ENCODE assay signal across 18 cellular contexts in genomic region chr3:148074057-148074456, GRCh38.
DNase-seq lines count a peak whose midpoint lies in the region; TF ChIP-seq lines count a peak whose summit lies in the region.
"Had no signal": no experiment of that assay in that cellular context is flagged by ENCODE, and none has a peak within 500 bp of the region (broad histone marks: within the 10 kb centered on the region; RNA-seq: fewer than 3 reads in every experiment).

No MANE protein-coding gene starts in this region.

- H3K9me3 Mint-ChIP-seq in neural progenitor cell: no peaks in the 10 kb centered on the region
- H3K9me3 Mint-ChIP-seq in CD4-positive, alpha-beta memory T cell: peaks cover 0 to 3% (median 0%) of the 10 kb centered on the region in 8 donors
- H3K9me3 Mint-ChIP-seq: CD14-positive monocyte, H9 had no signal

- H3K79me2 ChIP-seq in GM23248 (ENCODE audit: insufficient read depth) (no peaks in the 10 kb centered on the region), OCI-LY1 (ENCODE audit: insufficient read depth, low read length) (no peaks in the 10 kb centered on the region), neural progenitor cell (ENCODE audit: low read depth) (no peaks in the 10 kb centered on the region)

- no peaks in the 10 kb centered on the region for H3K27me3 Mint-ChIP-seq in neural progenitor cell (ENCODE audit: insufficient read depth, low read depth)
- no peaks in the 10 kb centered on the region for H3K27me3 Mint-ChIP-seq in CD4-positive, alpha-beta memory T cell

- TF ChIP-seq CTCF in OCI-LY1 (IDR thresholded peaks at IDR 0.05; ENCODE audit: low read length) (no peak), neural progenitor cell (IDR thresholded peaks at IDR 0.05) (no peak)

- H3K27me3 ChIP-seq in GM23248 (replicated peaks; ENCODE audit: insufficient read depth) (no peaks in the 10 kb centered on the region), OCI-LY1 (ENCODE audit: insufficient read depth, low read length) (no peaks in the 10 kb centered on the region), neural progenitor cell (no peaks in the 10 kb centered on the region)
- no peaks in the 10 kb centered on the region for H3K27me3 ChIP-seq in CD4-positive, alpha-beta memory T cell (ENCODE audit: insufficient read depth, low read length)
- H3K27me3 ChIP-seq: BLaER1 had no signal

- H4K20me1 ChIP-seq in GM23248 (ENCODE audit: insufficient read depth) (no peaks in the 10 kb centered on the region), OCI-LY1 (ENCODE audit: insufficient read depth, low read length) (no peaks in the 10 kb centered on the region), neural progenitor cell (ENCODE audit: low read depth) (no peaks in the 10 kb centered on the region)
- H4K20me1 ChIP-seq: BLaER1 had no signal

- peak overlapping the region; percentile 11 for H3K27ac Mint-ChIP-seq in neural progenitor cell
- H3K27ac Mint-ChIP-seq in CD4-positive, alpha-beta memory T cell: no peak overlapping the region
- H3K27ac Mint-ChIP-seq: CD14-positive monocyte; CD8-positive, alpha-beta T cell; H9 had no signal

- peaks cover 14% of the 10 kb centered on the region for H3K4me1 ChIP-seq in GM23248 (ENCODE audit: insufficient read depth)
- H3K4me1 ChIP-seq in OCI-LY1 (ENCODE audit: insufficient read depth, low read length, severe bottlenecking): peaks cover 16% of the 10 kb centered on the region
- H3K4me1 ChIP-seq in neural progenitor cell: peaks cover 12% of the 10 kb centered on the region
- no peaks in the 10 kb centered on the region for H3K4me1 ChIP-seq in CD4-positive, alpha-beta memory T cell (ENCODE audit: insufficient read depth, low read length)

- POLR2A ChIA-PET in CD4-positive, alpha-beta memory T cell (lab: Charles Lee; ENCODE audit: partially characterized antibody): no interaction called here

- H3K36me3 ChIP-seq in GM23248 (ENCODE audit: low read depth) (no peaks in the 10 kb centered on the region), OCI-LY1 (ENCODE audit: insufficient read depth, low read length) (no peaks in the 10 kb centered on the region), neural progenitor cell (no peaks in the 10 kb centered on the region)
- no peaks in the 10 kb centered on the region for H3K36me3 ChIP-seq in CD4-positive, alpha-beta memory T cell (ENCODE audit: insufficient read depth, low read length)
- H3K36me3 ChIP-seq: BLaER1 had no signal

- WGBS in GM23248 (ENCODE audit: low coverage in 1 of 2, low lambda C conversion rate in 2 of 2, missing lambda C conversion rate in 2 of 2), 2 experiments: 87% methylated on average over 2 of the region's 2 CpGs

- H3K27ac ChIP-seq in GM23248 (no peak overlapping the region), OCI-LY1 (ENCODE audit: low read depth, low read length, poor library complexity, severe bottlenecking) (no peak overlapping the region), neural progenitor cell (no peak overlapping the region)
- H3K27ac ChIP-seq in CD4-positive, alpha-beta memory T cell (ENCODE audit: low read depth, low read length): no peak overlapping the region
- H3K27ac ChIP-seq: BLaER1 had no signal

- CTCF ChIA-PET in CD4-positive, alpha-beta memory T cell (lab: Charles Lee; ENCODE audit: partially characterized antibody): interaction anchor here (0.6 kb wide), 1 partner anchor 15 kb away, joined by 3 read pairs; no protein-coding TSS in a partner anchor

- H3K36me3 Mint-ChIP-seq in neural progenitor cell: peaks cover 6% of the 10 kb centered on the region
- no peaks in the 10 kb centered on the region for H3K36me3 Mint-ChIP-seq in CD4-positive, alpha-beta memory T cell
- H3K36me3 Mint-ChIP-seq: CD14-positive monocyte; CD8-positive, alpha-beta T cell had no signal

- DNase-seq in GM23248 (no peak), cerebellar cortex (ENCODE audit: low spot score) (peak; percentile 58), neural progenitor cell (ENCODE audit: low spot score) (no peak), mucosa of gallbladder (ENCODE audit: low spot score) (no peak), cortex of kidney (lab: John Stamatoyannopoulos, UW) (no peak)
- no peak for DNase-seq in CD4-positive, alpha-beta memory T cell
- DNase-seq: 8988T; CD8-positive, alpha-beta T cell; COR-L47; DMS 273 treated with DMSO at 0.1 percent for 48 hours; DMS53; DND-41; EL; H9 had no signal

- H3K9me3 ChIP-seq in GM23248 (ENCODE audit: low read depth): no peaks in the 10 kb centered on the region
- no peaks in the 10 kb centered on the region for H3K9me3 ChIP-seq in OCI-LY1 (ENCODE audit: low read length)
- no peaks in the 10 kb centered on the region for H3K9me3 ChIP-seq in neural progenitor cell (ENCODE audit: low read depth)
- no peaks in the 10 kb centered on the region for H3K9me3 ChIP-seq in CD4-positive, alpha-beta memory T cell (ENCODE audit: control insufficient read depth in 1 of 2, low read length in 2 of 2)
- H3K9me3 ChIP-seq: BLaER1 had no signal

- peaks cover 61% of the 10 kb centered on the region for H3K4me1 Mint-ChIP-seq in neural progenitor cell
- no peaks in the 10 kb centered on the region for H3K4me1 Mint-ChIP-seq in CD4-positive, alpha-beta memory T cell
- H3K4me1 Mint-ChIP-seq: CD14-positive monocyte had no signal

- H3K4me3 Mint-ChIP-seq in neural progenitor cell: no peak overlapping the region
- H3K4me3 Mint-ChIP-seq in CD4-positive, alpha-beta memory T cell: no peak overlapping the region
- H3K4me3 Mint-ChIP-seq: CD14-positive monocyte; CD8-positive, alpha-beta T cell; H9 had no signal

- H2AFZ ChIP-seq in GM23248 (peak overlapping the region; percentile 44), OCI-LY1 (ENCODE audit: low read length) (0 out of 2 replicates have a peak overlapping the region, but pooled peaks have one; percentile 12), neural progenitor cell (replicated peaks) (no peak overlapping the region)

- H3K9me2 ChIP-seq in GM23248 (ENCODE audit: insufficient read depth) (no peaks in the 10 kb centered on the region), OCI-LY1 (ENCODE audit: low read depth, low read length) (no peaks in the 10 kb centered on the region)

- H3F3A ChIP-seq in GM23248 (ENCODE audit: insufficient read depth): 0 out of 2 replicates have a peak, but pooled peaks cover 5% of the 10 kb centered on the region
- no peaks in the 10 kb centered on the region for H3F3A ChIP-seq in OCI-LY1 (ENCODE audit: insufficient read depth, low read length)
- H3F3A ChIP-seq in neural progenitor cell (ENCODE audit: low read depth): peaks cover 10% of the 10 kb centered on the region

- in situ Hi-C loops in GM23248 (cut with MboI): loop anchor here (10.0 kb wide), 1 partner anchor 1249 kb away; no protein-coding TSS in a partner anchor

- no peak overlapping the region for H3K4me2 ChIP-seq in GM23248 (ENCODE audit: unreplicated experiment)
- H3K4me2 ChIP-seq in OCI-LY1 (ENCODE audit: low read length): no peak overlapping the region
- no peak overlapping the region for H3K4me2 ChIP-seq in neural progenitor cell
- H3K4me2 ChIP-seq: BLaER1 had no signal

- H3K9ac ChIP-seq in GM23248: no peak overlapping the region
- no peak overlapping the region for H3K9ac ChIP-seq in OCI-LY1 (ENCODE audit: low read length)
- H3K9ac ChIP-seq in neural progenitor cell: no peak overlapping the region
- H3K9ac ChIP-seq: BLaER1 had no signal

- no peak overlapping the region for H3K4me3 ChIP-seq in GM23248
- H3K4me3 ChIP-seq in OCI-LY1 (ENCODE audit: low read depth, low read length, poor library complexity, severe bottlenecking): no peak overlapping the region
- H3K4me3 ChIP-seq in neural progenitor cell: no peak overlapping the region
- no peak overlapping the region for H3K4me3 ChIP-seq in CD4-positive, alpha-beta memory T cell (ENCODE audit: low read length in 2 of 2)
- H3K4me3 ChIP-seq: BLaER1, GM12878 had no signal

- intact Hi-C loops in CD4-positive, alpha-beta memory T cell (cut with micrococcal nuclease): no loop called here
